In genomic region chr1:117128323-117129079, GRCh38 we compare ENCODE assay signal across 9 cellular contexts. TPM values are rescaled to one million over a fixed set of nuclear protein-coding genes. Genes with fewer than 3 reads are reported as not detected.
DNase-seq lines count a peak whose midpoint lies in the region; ATAC-seq and TF ChIP-seq lines count a peak whose summit lies in the region.
"Had no signal": no experiment of that assay in that cellular context is flagged by ENCODE, and none has a peak within 500 bp of the region (broad histone marks: within the 10 kb centered on the region; RNA-seq: fewer than 3 reads in every experiment).

No MANE protein-coding gene starts in this region.

- no peak overlapping the region for H3K23ac ChIP-seq in mesendoderm (ENCODE audit: low read length)

- H2AK5ac ChIP-seq in mesendoderm (ENCODE audit: low read length): no peak overlapping the region

- ATAC-seq in HG02938 (IDR thresholded peaks at IDR 0.05; ENCODE audit: unreplicated experiment) (no peak), HG03196 (IDR thresholded peaks at IDR 0.05; ENCODE audit: unreplicated experiment) (no peak)

- H3K79me2 ChIP-seq in mesendoderm (ENCODE audit: control insufficient read depth, insufficient read depth, low read length): no peaks in the 10 kb centered on the region

- H3K18ac ChIP-seq in mesendoderm (ENCODE audit: low read length): peak overlapping the region; percentile 68

- no peaks in the 10 kb centered on the region for H3K27me3 ChIP-seq in mesendoderm (ENCODE audit: insufficient read depth, low read length, poor library complexity)

- no peak overlapping the region for H3K56ac ChIP-seq in mesendoderm (ENCODE audit: low read length)

- H4K8ac ChIP-seq in mesendoderm (ENCODE audit: low read depth, low read length): no peak overlapping the region

- H3K27ac ChIP-seq in mesendoderm (ENCODE audit: low read depth, low read length): no peak overlapping the region

- WGBS in mesendoderm (ENCODE audit: extremely low coverage, insufficient coverage, low lambda C conversion rate): no CpG with 5 or more reads among the region's 5 CpGs

- H2BK120ac ChIP-seq in mesendoderm (ENCODE audit: low read depth, low read length): no peak overlapping the region

- no peak overlapping the region for H2BK5ac ChIP-seq in mesendoderm (ENCODE audit: low read length)

- DNase-seq in ACHN: peak; percentile 38
- peak; percentile 34 for DNase-seq in NCI-H526 treated with DMSO at 0.1 percent for 48 hours (lab: John Stamatoyannopoulos, UW)
- DNase-seq in dermis microvascular lymphatic vessel endothelial cell (ENCODE audit: low read depth in 2 of 2): peak; percentile 29 to 60
- peak; percentile 48 for DNase-seq in mesendoderm
- no peak for DNase-seq in activated CD4-positive, alpha-beta T cell treated with anti-CD3 and anti-CD28 coated beads, Interleukin-2, amount 50 U/mL, for 1 hour
- DNase-seq: activated naive CD8-positive, alpha-beta T cell treated with anti-CD3 and anti-CD28 coated beads, Interleukin-2, amount 10 ng/mL, durations not matched to agents 7 days and 5 days had no signal

- H3K36me3 ChIP-seq in mesendoderm (ENCODE audit: control insufficient read depth, insufficient read depth, low read length): no peaks in the 10 kb centered on the region

- H3K4ac ChIP-seq in mesendoderm (ENCODE audit: low read depth, low read length): no peak overlapping the region

- H3K4me2 ChIP-seq in mesendoderm (ENCODE audit: low read length): no peak overlapping the region

- no peak overlapping the region for H4K5ac ChIP-seq in mesendoderm (ENCODE audit: low read length)

- in situ Hi-C loops in ACHN (cut with HindIII; ENCODE audit: low pct_ligation_motif_present, low pct_unique_long_range_greater_than_20kb, low sequenced_read_pairs): no loop called here

- H3K4me3 ChIP-seq in mesendoderm (ENCODE audit: low read length): no peak overlapping the region

- peak; percentile 9; the same call in 1 of the 2 replicates for TF ChIP-seq CTCF in GM12874 (IDR thresholded peaks at IDR 0.05; ENCODE audit: insufficient read depth, low read depth, low read length)

- no peaks in the 10 kb centered on the region for H3K4me1 ChIP-seq in mesendoderm (ENCODE audit: control insufficient read depth, low read depth, low read length)

- H3K9ac ChIP-seq in mesendoderm (ENCODE audit: low read length): no peak overlapping the region

- H2BK15ac ChIP-seq in mesendoderm (replicated peaks; ENCODE audit: low read depth): no peak overlapping the region

- no peaks in the 10 kb centered on the region for H3K79me1 ChIP-seq in mesendoderm (ENCODE audit: low read length)

RNA-seq across cellular contexts. Expression of gene TRIM45, which starts 7.0 kb away (rescaled TPM):
- total RNA-seq in dermis microvascular lymphatic vessel endothelial cell: 0.90 and 2.1 TPM in 2 replicates
- polyA plus RNA-seq in mesendoderm (2013, experiment 1 of 2): 4.5 TPM
- 4.5 TPM for polyA plus RNA-seq in mesendoderm (2013, experiment 2 of 2)
